Comparison of ENCODE assay signal across 1 cellular context in genomic region chr18:76557026-76557575, GRCh38.
TF ChIP-seq lines count a peak whose summit lies in the region.

No MANE protein-coding gene starts in this region.

TF ChIP-seq in HepG2, 621 proteins besides CTCF, POLR2A, EP300 and RAD21 (continued from another document):
- no peak for TF ChIP-seq ZBED4 (CRISPR knock-in tag; IDR thresholded peaks at IDR 0.05; ENCODE audit: borderline replicate concordance)
- no peak for TF ChIP-seq NR2F2 (IDR thresholded peaks at IDR 0.05; ENCODE audit: borderline replicate concordance, low read depth)
- 0 out of 2 replicates have a peak, but pooled peaks have one; percentile 20 for TF ChIP-seq ZNF710 (CRISPR knock-in tag; IDR thresholded peaks at IDR 0.05; ENCODE audit: borderline replicate concordance)
- peak; percentile 34; the same call in 1 of the 2 replicates for TF ChIP-seq SOX5 (CRISPR knock-in tag; IDR thresholded peaks at IDR 0.05; ENCODE audit: borderline replicate concordance)
- no peak for TF ChIP-seq ZNF747 (CRISPR knock-in tag; IDR thresholded peaks at IDR 0.05; ENCODE audit: borderline replicate concordance)
- no peak for TF ChIP-seq SKI (IDR thresholded peaks at IDR 0.05; ENCODE audit: partially characterized antibody)
- no peak for TF ChIP-seq DPF2 (CRISPR knock-in tag; IDR thresholded peaks at IDR 0.05; ENCODE audit: borderline replicate concordance, low read depth)
- no peak for TF ChIP-seq THAP7 (CRISPR knock-in tag; IDR thresholded peaks at IDR 0.05)
- TF ChIP-seq ADNP (CRISPR knock-in tag; IDR thresholded peaks at IDR 0.05) = no peak
- TF ChIP-seq ZMYM3 (CRISPR knock-in tag; IDR thresholded peaks at IDR 0.05) = peak; percentile 33; the same call in 1 of the 2 replicates
- TF ChIP-seq ZFP90 (CRISPR knock-in tag; IDR thresholded peaks at IDR 0.05; ENCODE audit: borderline replicate concordance) = no peak
- no peak for TF ChIP-seq CBFB (CRISPR knock-in tag; IDR thresholded peaks at IDR 0.05)
- TF ChIP-seq TCF7 (IDR thresholded peaks at IDR 0.05; ENCODE audit: low read depth) = no peak
- no peak for TF ChIP-seq TGIF2 (CRISPR knock-in tag; IDR thresholded peaks at IDR 0.05)
- TF ChIP-seq, protein P1, sequence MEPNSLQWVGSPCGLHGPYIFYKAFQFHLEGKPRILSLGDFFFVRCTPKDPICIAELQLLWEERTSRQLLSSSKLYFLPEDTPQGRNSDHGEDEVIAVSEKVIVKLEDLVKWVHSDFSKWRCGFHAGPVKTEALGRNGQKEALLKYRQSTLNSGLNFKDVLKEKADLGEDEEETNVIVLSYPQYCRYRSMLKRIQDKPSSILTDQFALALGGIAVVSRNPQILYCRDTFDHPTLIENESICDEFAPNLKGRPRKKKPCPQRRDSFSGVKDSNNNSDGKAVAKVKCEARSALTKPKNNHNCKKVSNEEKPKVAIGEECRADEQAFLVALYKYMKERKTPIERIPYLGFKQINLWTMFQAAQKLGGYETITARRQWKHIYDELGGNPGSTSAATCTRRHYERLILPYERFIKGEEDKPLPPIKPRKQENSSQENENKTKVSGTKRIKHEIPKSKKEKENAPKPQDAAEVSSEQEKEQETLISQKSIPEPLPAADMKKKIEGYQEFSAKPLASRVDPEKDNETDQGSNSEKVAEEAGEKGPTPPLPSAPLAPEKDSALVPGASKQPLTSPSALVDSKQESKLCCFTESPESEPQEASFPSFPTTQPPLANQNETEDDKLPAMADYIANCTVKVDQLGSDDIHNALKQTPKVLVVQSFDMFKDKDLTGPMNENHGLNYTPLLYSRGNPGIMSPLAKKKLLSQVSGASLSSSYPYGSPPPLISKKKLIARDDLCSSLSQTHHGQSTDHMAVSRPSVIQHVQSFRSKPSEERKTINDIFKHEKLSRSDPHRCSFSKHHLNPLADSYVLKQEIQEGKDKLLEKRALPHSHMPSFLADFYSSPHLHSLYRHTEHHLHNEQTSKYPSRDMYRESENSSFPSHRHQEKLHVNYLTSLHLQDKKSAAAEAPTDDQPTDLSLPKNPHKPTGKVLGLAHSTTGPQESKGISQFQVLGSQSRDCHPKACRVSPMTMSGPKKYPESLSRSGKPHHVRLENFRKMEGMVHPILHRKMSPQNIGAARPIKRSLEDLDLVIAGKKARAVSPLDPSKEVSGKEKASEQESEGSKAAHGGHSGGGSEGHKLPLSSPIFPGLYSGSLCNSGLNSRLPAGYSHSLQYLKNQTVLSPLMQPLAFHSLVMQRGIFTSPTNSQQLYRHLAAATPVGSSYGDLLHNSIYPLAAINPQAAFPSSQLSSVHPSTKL (CRISPR knock-in tag; IDR thresholded peaks at IDR 0.05) = 0 out of 2 replicates have a peak, but pooled peaks have one; percentile 12
- no peak for TF ChIP-seq ZNF850 (CRISPR knock-in tag; conservative IDR thresholded peaks at IDR 0.05)
- TF ChIP-seq GZF1 (CRISPR knock-in tag; IDR thresholded peaks at IDR 0.05) = no peak
- TF ChIP-seq, protein P2, sequence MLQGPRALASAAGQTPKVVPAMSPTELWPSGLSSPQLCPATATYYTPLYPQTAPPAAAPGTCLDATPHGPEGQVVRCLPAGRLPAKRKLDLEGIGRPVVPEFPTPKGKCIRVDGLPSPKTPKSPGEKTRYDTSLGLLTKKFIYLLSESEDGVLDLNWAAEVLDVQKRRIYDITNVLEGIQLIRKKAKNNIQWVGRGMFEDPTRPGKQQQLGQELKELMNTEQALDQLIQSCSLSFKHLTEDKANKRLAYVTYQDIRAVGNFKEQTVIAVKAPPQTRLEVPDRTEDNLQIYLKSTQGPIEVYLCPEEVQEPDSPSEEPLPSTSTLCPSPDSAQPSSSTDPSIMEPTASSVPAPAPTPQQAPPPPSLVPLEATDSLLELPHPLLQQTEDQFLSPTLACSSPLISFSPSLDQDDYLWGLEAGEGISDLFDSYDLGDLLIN (CRISPR knock-in tag; IDR thresholded peaks at IDR 0.05; ENCODE audit: borderline replicate concordance) = no peak
- TF ChIP-seq, protein P3, sequence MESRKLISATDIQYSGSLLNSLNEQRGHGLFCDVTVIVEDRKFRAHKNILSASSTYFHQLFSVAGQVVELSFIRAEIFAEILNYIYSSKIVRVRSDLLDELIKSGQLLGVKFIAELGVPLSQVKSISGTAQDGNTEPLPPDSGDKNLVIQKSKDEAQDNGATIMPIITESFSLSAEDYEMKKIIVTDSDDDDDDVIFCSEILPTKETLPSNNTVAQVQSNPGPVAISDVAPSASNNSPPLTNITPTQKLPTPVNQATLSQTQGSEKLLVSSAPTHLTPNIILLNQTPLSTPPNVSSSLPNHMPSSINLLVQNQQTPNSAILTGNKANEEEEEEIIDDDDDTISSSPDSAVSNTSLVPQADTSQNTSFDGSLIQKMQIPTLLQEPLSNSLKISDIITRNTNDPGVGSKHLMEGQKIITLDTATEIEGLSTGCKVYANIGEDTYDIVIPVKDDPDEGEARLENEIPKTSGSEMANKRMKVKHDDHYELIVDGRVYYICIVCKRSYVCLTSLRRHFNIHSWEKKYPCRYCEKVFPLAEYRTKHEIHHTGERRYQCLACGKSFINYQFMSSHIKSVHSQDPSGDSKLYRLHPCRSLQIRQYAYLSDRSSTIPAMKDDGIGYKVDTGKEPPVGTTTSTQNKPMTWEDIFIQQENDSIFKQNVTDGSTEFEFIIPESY (CRISPR knock-in tag; IDR thresholded peaks at IDR 0.05) = no peak
- peak; percentile 95 for TF ChIP-seq ZNF770 (CRISPR knock-in tag; IDR thresholded peaks at IDR 0.05)
- no peak for TF ChIP-seq ZNF468 (CRISPR knock-in tag; IDR thresholded peaks at IDR 0.05)
- peak; percentile 69; the same call in 1 of the 2 replicates for TF ChIP-seq TFAP4 (IDR thresholded peaks at IDR 0.05; ENCODE audit: borderline replicate concordance, low read depth)
- peak; percentile 74 for TF ChIP-seq FOSL2 (CRISPR knock-in tag; IDR thresholded peaks at IDR 0.05)
- TF ChIP-seq RORA (CRISPR knock-in tag; IDR thresholded peaks at IDR 0.05) = no peak
- no peak for TF ChIP-seq ZNF713 (CRISPR knock-in tag; IDR thresholded peaks at IDR 0.05)
- TF ChIP-seq SP1 (IDR thresholded peaks at IDR 0.05) = no peak
- TF ChIP-seq SP1 (CRISPR knock-in tag; IDR thresholded peaks at IDR 0.05) = no peak
- TF ChIP-seq KDM5A (IDR thresholded peaks at IDR 0.05; ENCODE audit: borderline replicate concordance, low read length) = no peak
- no peak for TF ChIP-seq DNMT3B (CRISPR knock-in tag; conservative IDR thresholded peaks at IDR 0.05)
- TF ChIP-seq CHCHD3 (CRISPR knock-in tag; IDR thresholded peaks at IDR 0.05) = no peak
- no peak for TF ChIP-seq HHEX (CRISPR knock-in tag; IDR thresholded peaks at IDR 0.05)
- TF ChIP-seq THAP11 (CRISPR knock-in tag; IDR thresholded peaks at IDR 0.05) = no peak
- TF ChIP-seq, protein P4, sequence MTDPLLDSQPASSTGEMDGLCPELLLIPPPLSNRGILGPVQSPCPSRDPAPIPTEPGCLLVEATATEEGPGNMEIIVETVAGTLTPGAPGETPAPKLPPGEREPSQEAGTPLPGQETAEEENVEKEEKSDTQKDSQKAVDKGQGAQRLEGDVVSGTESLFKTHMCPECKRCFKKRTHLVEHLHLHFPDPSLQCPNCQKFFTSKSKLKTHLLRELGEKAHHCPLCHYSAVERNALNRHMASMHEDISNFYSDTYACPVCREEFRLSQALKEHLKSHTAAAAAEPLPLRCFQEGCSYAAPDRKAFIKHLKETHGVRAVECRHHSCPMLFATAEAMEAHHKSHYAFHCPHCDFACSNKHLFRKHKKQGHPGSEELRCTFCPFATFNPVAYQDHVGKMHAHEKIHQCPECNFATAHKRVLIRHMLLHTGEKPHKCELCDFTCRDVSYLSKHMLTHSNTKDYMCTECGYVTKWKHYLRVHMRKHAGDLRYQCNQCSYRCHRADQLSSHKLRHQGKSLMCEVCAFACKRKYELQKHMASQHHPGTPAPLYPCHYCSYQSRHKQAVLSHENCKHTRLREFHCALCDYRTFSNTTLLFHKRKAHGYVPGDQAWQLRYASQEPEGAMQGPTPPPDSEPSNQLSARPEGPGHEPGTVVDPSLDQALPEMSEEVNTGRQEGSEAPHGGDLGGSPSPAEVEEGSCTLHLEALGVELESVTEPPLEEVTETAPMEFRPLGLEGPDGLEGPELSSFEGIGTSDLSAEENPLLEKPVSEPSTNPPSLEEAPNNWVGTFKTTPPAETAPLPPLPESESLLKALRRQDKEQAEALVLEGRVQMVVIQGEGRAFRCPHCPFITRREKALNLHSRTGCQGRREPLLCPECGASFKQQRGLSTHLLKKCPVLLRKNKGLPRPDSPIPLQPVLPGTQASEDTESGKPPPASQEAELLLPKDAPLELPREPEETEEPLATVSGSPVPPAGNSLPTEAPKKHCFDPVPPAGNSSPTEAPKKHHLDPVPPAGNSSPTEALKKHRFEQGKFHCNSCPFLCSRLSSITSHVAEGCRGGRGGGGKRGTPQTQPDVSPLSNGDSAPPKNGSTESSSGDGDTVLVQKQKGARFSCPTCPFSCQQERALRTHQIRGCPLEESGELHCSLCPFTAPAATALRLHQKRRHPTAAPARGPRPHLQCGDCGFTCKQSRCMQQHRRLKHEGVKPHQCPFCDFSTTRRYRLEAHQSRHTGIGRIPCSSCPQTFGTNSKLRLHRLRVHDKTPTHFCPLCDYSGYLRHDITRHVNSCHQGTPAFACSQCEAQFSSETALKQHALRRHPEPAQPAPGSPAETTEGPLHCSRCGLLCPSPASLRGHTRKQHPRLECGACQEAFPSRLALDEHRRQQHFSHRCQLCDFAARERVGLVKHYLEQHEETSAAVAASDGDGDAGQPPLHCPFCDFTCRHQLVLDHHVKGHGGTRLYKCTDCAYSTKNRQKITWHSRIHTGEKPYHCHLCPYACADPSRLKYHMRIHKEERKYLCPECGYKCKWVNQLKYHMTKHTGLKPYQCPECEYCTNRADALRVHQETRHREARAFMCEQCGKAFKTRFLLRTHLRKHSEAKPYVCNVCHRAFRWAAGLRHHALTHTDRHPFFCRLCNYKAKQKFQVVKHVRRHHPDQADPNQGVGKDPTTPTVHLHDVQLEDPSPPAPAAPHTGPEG (CRISPR knock-in tag; IDR thresholded peaks at IDR 0.05) = no peak
- TF ChIP-seq ZSCAN9 (CRISPR knock-in tag; IDR thresholded peaks at IDR 0.05; ENCODE audit: borderline replicate concordance) = no peak
